20 cellular contexts compared by ENCODE assay signal in the genomic region with DNA sequence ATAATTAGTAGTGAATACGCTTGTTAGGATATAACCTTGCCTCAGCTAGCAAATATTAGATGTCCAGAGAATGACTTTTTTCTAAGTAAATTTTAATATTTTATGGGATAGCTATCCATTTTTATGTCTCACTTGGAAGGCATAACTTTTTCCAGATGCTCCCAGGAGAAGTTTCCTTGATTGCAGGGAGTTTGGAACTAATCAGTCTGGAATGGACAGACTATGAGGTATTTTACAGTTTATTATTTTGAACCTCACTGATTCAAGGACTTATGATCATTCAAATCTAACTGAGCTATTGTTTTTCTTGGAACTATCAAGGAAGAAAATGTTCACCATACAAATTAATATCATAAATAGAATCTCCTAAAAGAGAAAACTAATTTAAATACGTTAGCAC. TPM values are rescaled to one million over a fixed set of nuclear protein-coding genes. Genes with fewer than 3 reads are reported as not detected.
DNase-seq lines count a peak whose midpoint lies in the region; ATAC-seq, FAIRE-seq and TF ChIP-seq lines count a peak whose summit lies in the region.
"Had no signal": no experiment of that assay in that cellular context is flagged by ENCODE, and none has a peak within 500 bp of the region (broad histone marks: within the 10 kb centered on the region; RNA-seq: fewer than 3 reads in every experiment).

No MANE protein-coding gene starts in this region.

- in situ Hi-C loops in HepG2 (cut with HindIII; ENCODE audit: extremely low pct_ligation_motif_present, low pct_unique_long_range_greater_than_20kb) (no loop called here), KBM-7 (cut with MboI; ENCODE audit: low pct_unique_long_range_greater_than_20kb, low sequenced_read_pairs) (no loop called here)

- H3K4me3 ChIP-seq in HepG2 (replicated peaks in 1 of 3; ENCODE audit: insufficient read depth in 1 of 3, low read depth in 2 of 3, low read length in 3 of 3) = no peak overlapping the region
- H3K4me3 ChIP-seq in right lobe of liver = no peak overlapping the region
- H3K4me3 ChIP-seq: A549, BLaER1, GM23248 had no signal

- TF ChIP-seq CTCF in HepG2 (CRISPR knock-in tag; IDR thresholded peaks at IDR 0.05) = no peak
- no peak for TF ChIP-seq CTCF in right lobe of liver (IDR thresholded peaks at IDR 0.05)

- H3K36me3 Mint-ChIP-seq in immature natural killer cell = no peaks in the 10 kb centered on the region
- H3K36me3 Mint-ChIP-seq: CD14-positive monocyte; CD4-positive, alpha-beta memory T cell; IgD-negative memory B cell had no signal

- 68% methylated on average over 2 of the region's 2 CpGs for WGBS in HepG2 (ENCODE audit: low lambda C conversion rate)
- 77% methylated on average over 2 of the region's 2 CpGs for WGBS in right lobe of liver (ENCODE audit: insufficient coverage, low coverage, low lambda C conversion rate, missing lambda C conversion rate)

- H3K4me1 ChIP-seq in HepG2 (ENCODE audit: insufficient read depth, low read length) = peaks cover 27% of the 10 kb centered on the region
- no peaks in the 10 kb centered on the region for H3K4me1 ChIP-seq in right lobe of liver
- H3K4me1 ChIP-seq: A549, BLaER1 had no signal

- no peak overlapping the region for H3K4me2 ChIP-seq in HepG2 (ENCODE audit: low read depth, low read length)
- H3K4me2 ChIP-seq: A549, BLaER1 had no signal

- POLR2A ChIA-PET in HepG2 (lab: Yijun Ruan, JAX) = no interaction called here

- ATAC-seq in HepG2 (no peak), right lobe of liver (no peak)
- ATAC-seq: A549 had no signal

- DNase-seq in HepG2 (ENCODE audit: low spot score) (no peak), right lobe of liver (no peak), fibroblast of gingiva (ENCODE audit: low read depth) (peak; percentile 8), iPS-NIHi7 (ENCODE audit: extremely low spot score) (no peak), NCI-H748 treated with DMSO at 0.1 percent for 48 hours (lab: John Stamatoyannopoulos, UW) (no peak), immature natural killer cell (no peak), KBM-7 (no peak)
- DNase-seq: CD4-positive, alpha-beta memory T cell; DMS79 treated with DMSO at 0.1 percent for 48 hours; EL; GM23248; HCEC 1CT had no signal

- BruUV-seq in HepG2 (replicated peaks; lab: Mats Ljungman, UMichigan) = no TSS peak

- no peak overlapping the region for H3K27ac Mint-ChIP-seq in immature natural killer cell
- H3K27ac Mint-ChIP-seq: CD14-positive monocyte; CD4-positive, alpha-beta memory T cell; IgD-negative memory B cell had no signal

- H3K9me3 Mint-ChIP-seq in immature natural killer cell = peaks cover 0 to 1% (median 0%) of the 10 kb centered on the region in 6 donors
- H3K9me3 Mint-ChIP-seq: CD4-positive, alpha-beta memory T cell; IgD-negative memory B cell had no signal

- H3K9ac ChIP-seq in HepG2 (ENCODE audit: insufficient read depth, low read depth, low read length) = no peak overlapping the region
- H3K9ac ChIP-seq: BLaER1, GM23248 had no signal

- no peak for TF ChIP-seq RAD21 in HepG2 (CRISPR knock-in tag; IDR thresholded peaks at IDR 0.05)

- no peaks in the 10 kb centered on the region for H4K20me1 ChIP-seq in HepG2 (ENCODE audit: insufficient read depth, low read length)
- H4K20me1 ChIP-seq: BLaER1 had no signal

- peak overlapping the region; percentile 67 for H3K27ac ChIP-seq in HepG2 (ENCODE audit: extremely low read length, insufficient read depth, low read length)
- no peak overlapping the region for H3K27ac ChIP-seq in right lobe of liver
- H3K27ac ChIP-seq: 22Rv1, A549, BLaER1, GM23248, HL-60 had no signal

- no peaks in the 10 kb centered on the region for H3K4me1 Mint-ChIP-seq in immature natural killer cell
- H3K4me1 Mint-ChIP-seq: CD14-positive monocyte; CD4-positive, alpha-beta memory T cell; IgD-negative memory B cell had no signal

- no peaks in the 10 kb centered on the region for H3K27me3 ChIP-seq in HepG2 (ENCODE audit: control insufficient read depth in 1 of 2, insufficient read depth in 2 of 2, low read length in 2 of 2)
- no peaks in the 10 kb centered on the region for H3K27me3 ChIP-seq in right lobe of liver
- H3K27me3 ChIP-seq: BLaER1 had no signal

- FAIRE-seq in HepG2 (lab: Jason Lieb, UNC) (no peak), islet of Langerhans (lab: Jason Lieb, UNC) (peak; percentile 81)
- FAIRE-seq: A549, GM12891 had no signal

- no peaks in the 10 kb centered on the region for H3K79me2 ChIP-seq in HepG2 (ENCODE audit: insufficient read depth, low read length)

- CTCF ChIA-PET in HepG2 (lab: Yijun Ruan, JAX; ENCODE audit: low intra/inter-chr PET ratio, low total read pairs) = no interaction called here

- no peak for TF ChIP-seq POLR2A in HepG2 (IDR thresholded peaks at IDR 0.05; ENCODE audit: insufficient read depth in 1 of 2, low read depth in 2 of 2, low read length in 2 of 2)
- TF ChIP-seq POLR2A in right lobe of liver (IDR thresholded peaks at IDR 0.05) = no peak

- peaks cover 0 to 2% (median 0%) of the 10 kb centered on the region in 3 donors for H3K27me3 Mint-ChIP-seq in immature natural killer cell (ENCODE audit: low read depth in 3 of 3)
- H3K27me3 Mint-ChIP-seq: IgD-negative memory B cell had no signal

- H3K9me3 ChIP-seq in HepG2 (ENCODE audit: low read length) = no peaks in the 10 kb centered on the region
- H3K9me3 ChIP-seq in right lobe of liver = no peaks in the 10 kb centered on the region
- H3K9me3 ChIP-seq: A549, BLaER1 had no signal

- no peak overlapping the region for H2AFZ ChIP-seq in HepG2 (ENCODE audit: low read length)
- H2AFZ ChIP-seq: GM23248 had no signal

- H3K36me3 ChIP-seq in HepG2 (replicated peaks in 1 of 2; ENCODE audit: control insufficient read depth in 1 of 2, insufficient read depth in 2 of 2, low read length in 2 of 2) (no peaks in the 10 kb centered on the region), right lobe of liver (no peaks in the 10 kb centered on the region)
- H3K36me3 ChIP-seq: BLaER1 had no signal

- TF ChIP-seq EP300 in HepG2 (IDR thresholded peaks at IDR 0.05; ENCODE audit: low read depth in 2 of 2, low read length in 2 of 2) (no peak), HepG2 (CRISPR knock-in tag; IDR thresholded peaks at IDR 0.05; ENCODE audit: borderline replicate concordance) (no peak)

- H3K4me3 Mint-ChIP-seq in immature natural killer cell = no peak overlapping the region
- H3K4me3 Mint-ChIP-seq: CD14-positive monocyte; CD4-positive, alpha-beta memory T cell; IgD-negative memory B cell had no signal

- intact Hi-C loops in HepG2 (cut with micrococcal nuclease; ENCODE audit: unreplicated experiment) (no loop called here), right lobe of liver (cut with DNase I) (no loop called here)

TF ChIP-seq in HepG2, 621 proteins besides CTCF, POLR2A, EP300 and RAD21 (continues in another document):
- TF ChIP-seq RFX1 (IDR thresholded peaks at IDR 0.05) (no peak), PITX1 (CRISPR knock-in tag; IDR thresholded peaks at IDR 0.05) (no peak), MIXL1 (CRISPR knock-in tag; IDR thresholded peaks at IDR 0.05) (no peak), NR1H2 (CRISPR knock-in tag; IDR thresholded peaks at IDR 0.05; ENCODE audit: borderline replicate concordance, low read depth) (no peak), MTA1 (CRISPR knock-in tag; IDR thresholded peaks at IDR 0.05; ENCODE audit: borderline replicate concordance) (no peak), FOXM1 (CRISPR knock-in tag; IDR thresholded peaks at IDR 0.05) (no peak), ZNF468 (CRISPR knock-in tag; IDR thresholded peaks at IDR 0.05) (no peak), ZNF205 (CRISPR knock-in tag; IDR thresholded peaks at IDR 0.05) (no peak), ZNF777 (CRISPR knock-in tag; IDR thresholded peaks at IDR 0.05) (no peak), THAP11 (CRISPR knock-in tag; IDR thresholded peaks at IDR 0.05) (no peak), YY1 (IDR thresholded peaks at IDR 0.05; ENCODE audit: insufficient read depth, insufficient replicate concordance, low read depth, low read length) (no peak)
- TF ChIP-seq, protein P1, sequence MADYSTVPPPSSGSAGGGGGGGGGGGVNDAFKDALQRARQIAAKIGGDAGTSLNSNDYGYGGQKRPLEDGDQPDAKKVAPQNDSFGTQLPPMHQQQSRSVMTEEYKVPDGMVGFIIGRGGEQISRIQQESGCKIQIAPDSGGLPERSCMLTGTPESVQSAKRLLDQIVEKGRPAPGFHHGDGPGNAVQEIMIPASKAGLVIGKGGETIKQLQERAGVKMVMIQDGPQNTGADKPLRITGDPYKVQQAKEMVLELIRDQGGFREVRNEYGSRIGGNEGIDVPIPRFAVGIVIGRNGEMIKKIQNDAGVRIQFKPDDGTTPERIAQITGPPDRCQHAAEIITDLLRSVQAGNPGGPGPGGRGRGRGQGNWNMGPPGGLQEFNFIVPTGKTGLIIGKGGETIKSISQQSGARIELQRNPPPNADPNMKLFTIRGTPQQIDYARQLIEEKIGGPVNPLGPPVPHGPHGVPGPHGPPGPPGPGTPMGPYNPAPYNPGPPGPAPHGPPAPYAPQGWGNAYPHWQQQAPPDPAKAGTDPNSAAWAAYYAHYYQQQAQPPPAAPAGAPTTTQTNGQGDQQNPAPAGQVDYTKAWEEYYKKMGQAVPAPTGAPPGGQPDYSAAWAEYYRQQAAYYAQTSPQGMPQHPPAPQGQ (CRISPR knock-in tag; IDR thresholded peaks at IDR 0.05; ENCODE audit: borderline replicate concordance) = no peak

RNA-seq across cellular contexts. Expression of a gene that starts 20.5 kb away (rescaled TPM):
- total RNA-seq in HepG2 (2016; rRNA removed; fragmentation: Illumina TruSeq; extraction: Trizol) (4.6 and 7.7 TPM in 2 replicates), right lobe of liver (under 1 TPM; 0.26 to 0.74 (median 0.51) TPM)
- 1.9 and 2.0 TPM in 2 replicates for total RNA-seq in HepG2 (2016; cell fraction: cytosol; rRNA removed; fragmentation: Illumina TruSeq; extraction: Trizol; ENCODE audit: low read depth)
- total RNA-seq in HepG2 (2016; cell fraction: insoluble cytoplasmic fraction; rRNA removed; fragmentation: Illumina TruSeq; extraction: Trizol) = 4.0 and 7.6 TPM in 2 replicates
- total RNA-seq in HepG2 (2016; cell fraction: membrane; rRNA removed; fragmentation: Illumina TruSeq; extraction: Trizol) = 2.3 TPM in 2 replicates
- total RNA-seq in HepG2 (2016; cell fraction: nucleus; rRNA removed; fragmentation: Illumina TruSeq; extraction: Trizol) = 7.1 and 7.4 TPM in 2 replicates
- polyA plus RNA-seq in HepG2 (2011; rRNA removed) (0.56 and 0.84 TPM in 2 replicates), immature natural killer cell (not detected)
- 0.28 and 0.45 TPM in 2 replicates for polyA plus RNA-seq in HepG2 (2011; cell fraction: cytosol; rRNA removed)
- polyA plus RNA-seq in HepG2 (2011; cell fraction: nucleus; rRNA removed) = 0.48 and 0.57 TPM in 2 replicates
- 1.3 and 1.8 TPM in 2 replicates for polyA plus RNA-seq in HepG2 (2012)
- polyA plus RNA-seq in HepG2 (2016; cell fraction: cytosol; fragmentation: Illumina TruSeq; extraction: Trizol; ENCODE audit: low read depth) = 0.10 TPM in 2 replicates
- 3.7 and 4.7 TPM in 2 replicates for polyA plus RNA-seq in HepG2 (2016; cell fraction: insoluble cytoplasmic fraction; fragmentation: Illumina TruSeq; extraction: Trizol; ENCODE audit: low read depth)
- 0.31 and 0.45 TPM in 2 replicates for polyA plus RNA-seq in HepG2 (2016; cell fraction: membrane; fragmentation: Illumina TruSeq; extraction: Trizol; ENCODE audit: low read depth)
- 4.2 and 5.1 TPM in 2 replicates for polyA plus RNA-seq in HepG2 (2016; cell fraction: nucleus; fragmentation: Illumina TruSeq; extraction: Trizol; ENCODE audit: insufficient read depth, low read depth)
- polyA minus RNA-seq in HepG2 (2011; rRNA and poly(A)+ RNA removed; ENCODE audit: low replicate concordance) = 0.14 and 0.62 TPM in 2 replicates
- 1.2 and 1.7 TPM in 2 replicates for polyA minus RNA-seq in HepG2 (2011; cell fraction: cytosol; rRNA and poly(A)+ RNA removed)
- 5.3 and 6.7 TPM in 2 replicates for polyA minus RNA-seq in HepG2 (2011; cell fraction: nucleus; rRNA and poly(A)+ RNA removed)
